Comparison of ENCODE assay signal across 8 cellular contexts in genomic region chr2:212548459-212548815, GRCh38. TPM values are rescaled to one million over a fixed set of nuclear protein-coding genes. Genes with fewer than 3 reads are reported as not detected.
DNase-seq lines count a peak whose midpoint lies in the region; ATAC-seq and TF ChIP-seq lines count a peak whose summit lies in the region.

No MANE protein-coding gene starts in this region.

- H3K4me1 ChIP-seq in breast epithelium: no peaks in the 10 kb centered on the region

- peaks cover 2% of the 10 kb centered on the region for H3K27me3 Mint-ChIP-seq in stimulated activated naive CD8-positive, alpha-beta T cell treated with anti-CD3 and anti-CD28 coated beads, Interleukin-15, amount 100 ng/mL, for 72 hours

- no peak overlapping the region for H3K27ac Mint-ChIP-seq in stimulated activated naive CD8-positive, alpha-beta T cell treated with anti-CD3 and anti-CD28 coated beads, Interleukin-15, amount 100 ng/mL, for 72 hours

- DNase-seq in AML-193 (lab: John Stamatoyannopoulos, UW): peak; percentile 4 to 9
- no peak for DNase-seq in breast epithelium (ENCODE audit: low spot score in 2 of 2)
- DNase-seq in lung microvascular endothelial cell (ENCODE audit: low read depth in 2 of 2): peak; percentile 28 to 59
- DNase-seq in posterior vena cava (ENCODE audit: low spot score): no peak
- DNase-seq in NOMO-1 (lab: John Stamatoyannopoulos, UW; ENCODE audit: unreplicated experiment in 2 of 2): no peak
- no peak for DNase-seq in KG1 (lab: John Stamatoyannopoulos, UW)
- DNase-seq in stimulated activated naive CD8-positive, alpha-beta T cell treated with anti-CD3 and anti-CD28 coated beads, Interleukin-15, amount 100 ng/mL, for 72 hours: no peak

- H3K9me3 Mint-ChIP-seq in stimulated activated naive CD8-positive, alpha-beta T cell treated with anti-CD3 and anti-CD28 coated beads, Interleukin-15, amount 100 ng/mL, for 72 hours: no peaks in the 10 kb centered on the region

- TF ChIP-seq POLR2A in breast epithelium (IDR thresholded peaks at IDR 0.05): no peak

- H3K4me1 Mint-ChIP-seq in stimulated activated naive CD8-positive, alpha-beta T cell treated with anti-CD3 and anti-CD28 coated beads, Interleukin-15, amount 100 ng/mL, for 72 hours: no peaks in the 10 kb centered on the region

- no peak overlapping the region for H3K27ac ChIP-seq in breast epithelium

- peak; percentile 64 for TF ChIP-seq RAD21 in Ishikawa (IDR thresholded peaks at IDR 0.05; ENCODE audit: low read depth)

- no peak overlapping the region for H3K4me3 ChIP-seq in breast epithelium

- no peak overlapping the region for H3K4me3 Mint-ChIP-seq in stimulated activated naive CD8-positive, alpha-beta T cell treated with anti-CD3 and anti-CD28 coated beads, Interleukin-15, amount 100 ng/mL, for 72 hours

- peak in 2 of 3 donors; percentile 29 to 59 for TF ChIP-seq CTCF in breast epithelium (IDR thresholded peaks at IDR 0.05)

- no peaks in the 10 kb centered on the region for H3K27me3 ChIP-seq in breast epithelium

- no peak for TF ChIP-seq EP300 in Ishikawa (IDR thresholded peaks at IDR 0.05; ENCODE audit: borderline replicate concordance)

- H3K9me3 ChIP-seq in breast epithelium: no peaks in the 10 kb centered on the region

- H3K36me3 ChIP-seq in breast epithelium: no peaks in the 10 kb centered on the region

- intact Hi-C loops in breast epithelium (cut with DNase I; ENCODE audit: low total_unique reads): no loop called here
- intact Hi-C loops in posterior vena cava (cut with DNase I): no loop called here

- no peak for ATAC-seq in stimulated activated naive CD8-positive, alpha-beta T cell treated with anti-CD3 and anti-CD28 coated beads, Interleukin-15, amount 100 ng/mL, for 72 hours

TF ChIP-seq in Ishikawa, 13 proteins besides CTCF, POLR2A, EP300 and RAD21:
- TF ChIP-seq FOXM1 (IDR thresholded peaks at IDR 0.05; ENCODE audit: borderline replicate concordance, low read depth) (no peak), ZBTB7A (IDR thresholded peaks at IDR 0.05; ENCODE audit: low read depth) (no peak), YY1 (IDR thresholded peaks at IDR 0.05; ENCODE audit: low read depth) (no peak), CREB1 (IDR thresholded peaks at IDR 0.05; ENCODE audit: low read depth) (no peak), CEBPB (IDR thresholded peaks at IDR 0.05) (no peak), NFIC (IDR thresholded peaks at IDR 0.05) (no peak), TAF1 (IDR thresholded peaks at IDR 0.05; ENCODE audit: low read depth) (no peak), TEAD4 (IDR thresholded peaks at IDR 0.05) (no peak), EGR1 (IDR thresholded peaks at IDR 0.05) (no peak), TCF12 (IDR thresholded peaks at IDR 0.05; ENCODE audit: low read depth) (no peak)
TF ChIP-seq in Ishikawa: peak in this region for 0.

RNA-seq across cellular contexts. Expression of gene ERBB4, which starts 9.8 kb away (rescaled TPM):
- total RNA-seq in breast epithelium: 10 to 100 TPM in 2 of 3 donors, 1 to 10 TPM in 1; 1.6 to 53.1 (median 18.4) TPM
- under 0.01 TPM in 2 replicates for total RNA-seq in lung microvascular endothelial cell
- total RNA-seq in posterior vena cava: 1 to 10 TPM; 3.2 to 7.6 TPM

Comparison
In these comparisons a context has a peak if more than half of its experiments do, and no peak if none do; other contexts are left out.
1. DNase-seq: peak in AML-193 (2 of 2) and lung microvascular endothelial cell (2 of 2); none in breast epithelium (0 of 2), posterior vena cava (single experiment), NOMO-1 (0 of 2), KG1 (single experiment) and stimulated activated naive CD8-positive, alpha-beta T cell treated with anti-CD3 and anti-CD28 coated beads, Interleukin-15, amount 100 ng/mL, for 72 hours (0 of 2).